Comparison of ENCODE assay signal across 25 cellular contexts in genomic region chr16:77322757-77323156, GRCh38.
DNase-seq lines count a peak whose midpoint lies in the region; ATAC-seq, FAIRE-seq and TF ChIP-seq lines count a peak whose summit lies in the region.
"Had no signal": no experiment of that assay in that cellular context is flagged by ENCODE, and none has a peak within 500 bp of the region (broad histone marks: within the 10 kb centered on the region; RNA-seq: fewer than 3 reads in every experiment).

No MANE protein-coding gene starts in this region.

- WGBS in HepG2 (ENCODE audit: low lambda C conversion rate): 2% methylated on average over 2 of the region's 2 CpGs

- POLR2A ChIA-PET in HEK293 (lab: Yijun Ruan, JAX) (no interaction called here), HepG2 (lab: Yijun Ruan, JAX) (no interaction called here)

- TF ChIP-seq POLR2A in HepG2 (IDR thresholded peaks at IDR 0.05; ENCODE audit: insufficient read depth in 1 of 2, low read depth in 2 of 2, low read length in 2 of 2): no peak

- H3K27ac ChIP-seq in HEK293 (ENCODE audit: extremely low read depth, low read depth, low read length) (no peak overlapping the region), HepG2 (ENCODE audit: extremely low read length, insufficient read depth, low read length) (no peak overlapping the region)
- H3K27ac ChIP-seq: C4-2B, KMS-11, neutrophil, sigmoid colon, suprapubic skin had no signal

- H3K4me2 ChIP-seq in HepG2 (ENCODE audit: low read depth, low read length): no peak overlapping the region
- H3K4me2 ChIP-seq: KMS-11 had no signal

- FAIRE-seq in HepG2 (lab: Jason Lieb, UNC): no peak
- no peak for FAIRE-seq in RCC 7860 (lab: Jason Lieb, UNC)
- FAIRE-seq: endometrium, frontal cortex, GM12892, HTR-8/SVneo had no signal

- H3K36me3 Mint-ChIP-seq in mesothelial cell of epicardium: peaks cover 2% of the 10 kb centered on the region
- H3K36me3 Mint-ChIP-seq: activated naive CD8-positive, alpha-beta T cell had no signal

- ATAC-seq in HepG2 (no peak), GM19397 (IDR thresholded peaks at IDR 0.05; ENCODE audit: unreplicated experiment) (no peak)
- ATAC-seq: left cardiac atrium had no signal

- in situ Hi-C loops in HepG2 (cut with HindIII; ENCODE audit: extremely low pct_ligation_motif_present, low pct_unique_long_range_greater_than_20kb): no loop called here

- H3K9me3 ChIP-seq in HEK293 (ENCODE audit: control insufficient read depth, insufficient read depth, low read depth, low read length) (no peaks in the 10 kb centered on the region), HepG2 (ENCODE audit: low read length) (no peaks in the 10 kb centered on the region)
- H3K9me3 ChIP-seq: neutrophil, sigmoid colon, suprapubic skin had no signal

- intact Hi-C loops in HepG2 (cut with micrococcal nuclease; ENCODE audit: unreplicated experiment): no loop called here

- DNase-seq in NCI-H146 (lab: John Stamatoyannopoulos, UW): peak; percentile 39
- peak; percentile 90 for DNase-seq in NCI-H748 treated with DMSO at 0.1 percent for 48 hours (lab: John Stamatoyannopoulos, UW)
- no peak for DNase-seq in mesothelial cell of epicardium (ENCODE audit: low spot score in 2 of 2, unreplicated experiment in 2 of 2)
- no peak for DNase-seq in HepG2 (ENCODE audit: low spot score)
- DNase-seq in RCC 7860 (ENCODE audit: low spot score): no peak
- DNase-seq: activated T-cell treated with anti-CD3 and anti-CD28 coated beads for 4 hours; anterior cingulate cortex; left cardiac atrium; NCI-H187 treated with DMSO at 0.1 percent for 48 hours; NCI-H82; sigmoid colon; stimulated activated naive CD4-positive, alpha-beta T cell; T-helper 2 cell had no signal

- no peaks in the 10 kb centered on the region for H3K27me3 Mint-ChIP-seq in mesothelial cell of epicardium (ENCODE audit: low read depth)
- H3K27me3 Mint-ChIP-seq: progenitor cell of endocrine pancreas had no signal

- no peak for TF ChIP-seq RAD21 in HepG2 (CRISPR knock-in tag; IDR thresholded peaks at IDR 0.05)

- peaks cover 0 to 11% of the 10 kb centered on the region in 2 experiments; a peak in 1 of 5 replicates for H3K27me3 ChIP-seq in HepG2 (ENCODE audit: control insufficient read depth in 1 of 2, insufficient read depth in 2 of 2, low read length in 2 of 2)
- H3K27me3 ChIP-seq: neutrophil, sigmoid colon, suprapubic skin had no signal

- no peaks in the 10 kb centered on the region for H4K20me1 ChIP-seq in HepG2 (ENCODE audit: insufficient read depth, low read length)

- no peaks in the 10 kb centered on the region for H3K9me3 Mint-ChIP-seq in mesothelial cell of epicardium

- H3K4me3 Mint-ChIP-seq in mesothelial cell of epicardium: no peak overlapping the region
- H3K4me3 Mint-ChIP-seq: activated naive CD8-positive, alpha-beta T cell had no signal

- H3K4me3 ChIP-seq in HEK293 (ENCODE audit: low read depth, low read length): no peak overlapping the region
- no peak overlapping the region for H3K4me3 ChIP-seq in HepG2 (replicated peaks in 1 of 3; ENCODE audit: insufficient read depth in 1 of 3, low read depth in 2 of 3, low read length in 3 of 3)
- H3K4me3 ChIP-seq: sigmoid colon, suprapubic skin had no signal

- H3K4me1 ChIP-seq in HEK293 (ENCODE audit: control insufficient read depth, insufficient read depth, low read length) (peaks cover 16% of the 10 kb centered on the region), HepG2 (ENCODE audit: insufficient read depth, low read length) (no peaks in the 10 kb centered on the region)
- H3K4me1 ChIP-seq: suprapubic skin had no signal

- TF ChIP-seq CTCF in HEK293 (tag by site-specific recombination; IDR thresholded peaks at IDR 0.05) (no peak), mesothelial cell of epicardium (IDR thresholded peaks at IDR 0.05; ENCODE audit: unreplicated experiment) (no peak), HepG2 (CRISPR knock-in tag; IDR thresholded peaks at IDR 0.05) (no peak)

- no peaks in the 10 kb centered on the region for H3K36me3 ChIP-seq in HEK293 (ENCODE audit: control insufficient read depth in 2 of 2, insufficient read depth in 1 of 2, low read length in 2 of 2)
- H3K36me3 ChIP-seq in HepG2 (replicated peaks in 1 of 2; ENCODE audit: control insufficient read depth in 1 of 2, insufficient read depth in 2 of 2, low read length in 2 of 2): no peaks in the 10 kb centered on the region
- H3K36me3 ChIP-seq: neutrophil, sigmoid colon, suprapubic skin had no signal

- no peaks in the 10 kb centered on the region for H3K79me2 ChIP-seq in HepG2 (ENCODE audit: insufficient read depth, low read length)

- H3K9ac ChIP-seq in HepG2 (ENCODE audit: insufficient read depth, low read depth, low read length): no peak overlapping the region
- H3K9ac ChIP-seq: KMS-11 had no signal

- CTCF ChIA-PET in HEK293 (lab: Yijun Ruan, JAX) (no interaction called here), HepG2 (lab: Yijun Ruan, JAX; ENCODE audit: low intra/inter-chr PET ratio, low total read pairs) (no interaction called here)

- BruUV-seq in HepG2 (replicated peaks; lab: Mats Ljungman, UMichigan): no TSS peak

- TF ChIP-seq EP300 in HepG2 (IDR thresholded peaks at IDR 0.05; ENCODE audit: low read depth in 2 of 2, low read length in 2 of 2): no peak
- TF ChIP-seq EP300 in HepG2 (CRISPR knock-in tag; IDR thresholded peaks at IDR 0.05; ENCODE audit: borderline replicate concordance): no peak

- H3K27ac Mint-ChIP-seq in mesothelial cell of epicardium: peak overlapping the region; percentile 32
- H3K27ac Mint-ChIP-seq: activated naive CD8-positive, alpha-beta T cell; progenitor cell of endocrine pancreas had no signal

- H3K4me1 Mint-ChIP-seq in mesothelial cell of epicardium: peaks cover 20% of the 10 kb centered on the region

- H2AFZ ChIP-seq in HepG2 (ENCODE audit: low read length): no peak overlapping the region

TF ChIP-seq in HEK293, 187 proteins besides CTCF, POLR2A, EP300 and RAD21 (continues in another document):
- TF ChIP-seq YY1 (tag by site-specific recombination; IDR thresholded peaks at IDR 0.05) (no peak), ZNF404 (tag by site-specific recombination; IDR thresholded peaks at IDR 0.05) (no peak), TRIM28 (IDR thresholded peaks at IDR 0.05; ENCODE audit: borderline replicate concordance, low read length) (no peak), ZNF24 (tag by site-specific recombination; IDR thresholded peaks at IDR 0.05) (no peak), ZIC2 (tag by site-specific recombination; IDR thresholded peaks at IDR 0.05) (no peak), ELK4 (IDR thresholded peaks at IDR 0.05; ENCODE audit: borderline replicate concordance, low read depth, low read length) (no peak), ZNF341 (tag by site-specific recombination; IDR thresholded peaks at IDR 0.05; ENCODE audit: low read depth) (no peak)

TF ChIP-seq in HepG2, 621 proteins besides CTCF, POLR2A, EP300 and RAD21:
- no peak for TF ChIP-seq ZNF343 (CRISPR knock-in tag; IDR thresholded peaks at IDR 0.05)
- TF ChIP-seq NFIC (IDR thresholded peaks at IDR 0.05; ENCODE audit: low read length): no peak
- no peak for TF ChIP-seq NFE2 (CRISPR knock-in tag; IDR thresholded peaks at IDR 0.05)
- no peak for TF ChIP-seq CENPBD1 (CRISPR knock-in tag; IDR thresholded peaks at IDR 0.05; ENCODE audit: borderline replicate concordance, low read depth)
TF ChIP-seq in HepG2: peak in this region for 0.

Comparison
In these comparisons a context has a peak if more than half of its experiments do, and no peak if none do; other contexts are left out.
1. DNase-seq: peak in NCI-H146 (single experiment) and NCI-H748 treated with DMSO at 0.1 percent for 48 hours (single experiment); none in mesothelial cell of epicardium (0 of 2), HepG2 (single experiment) and RCC 7860 (single experiment).
2. Of the 63 proteins assayed by ChIP-seq in both HepG2 and HEK293: peak only in HepG2: none; only in HEK293: ZNF18; in both: none; in neither: 62.